Comparison of ENCODE assay signal across 27 cellular contexts in the genomic region with DNA sequence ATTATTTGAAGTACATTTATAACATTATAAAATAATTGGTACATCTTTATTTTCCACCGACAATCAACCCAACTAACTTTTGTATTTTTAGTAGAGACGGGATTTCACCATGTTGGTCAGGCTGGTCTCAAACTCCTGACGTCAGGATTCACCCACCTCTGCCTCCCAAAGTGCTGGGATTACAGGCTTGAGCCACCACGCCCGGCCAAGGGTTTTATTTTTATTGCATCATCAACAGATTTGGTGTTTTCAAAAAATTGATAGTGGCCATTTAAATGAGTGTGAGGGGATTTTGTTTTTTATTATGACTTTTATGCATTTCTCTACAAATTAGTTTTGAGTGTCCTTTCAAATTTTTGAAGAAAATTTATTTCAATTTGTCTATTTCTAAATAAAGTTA.
"Had no signal": no experiment of that assay in that cellular context is flagged by ENCODE, and none has a peak within 500 bp of the region (broad histone marks: within the 10 kb centered on the region; RNA-seq: fewer than 3 reads in every experiment).

No MANE protein-coding gene starts in this region.

- DNase-seq: stimulated activated CD4-positive, alpha-beta T cell treated with anti-CD3 and anti-CD28 coated beads, Interleukin-2, amount 100 ng/mL, for 48 hours; stimulated activated CD4-positive, alpha-beta T cell treated with anti-CD3 and anti-CD28 coated beads, Interleukin-4, amount 100 ng/mL, for 1 hour; stimulated activated CD4-positive, alpha-beta T cell treated with anti-CD3 and anti-CD28 coated beads, Interleukin-4, amount 100 ng/mL, for 24 hours; stimulated activated CD4-positive, alpha-beta T cell treated with anti-CD3 and anti-CD28 coated beads, Interleukin-4, amount 100 ng/mL, for 4 hours; stimulated activated CD8-positive, alpha-beta memory T cell treated with anti-CD3 and anti-CD28 coated beads, Interleukin-4, amount 100 ng/mL, for 48 hours; stimulated activated naive B cell treated with anti-CD40 and anti-IgM and Interleukin-4, amounts not matched to agents 10 μg/mL and 1 μg/mL and 100 μg/mL, for 72 hours; stimulated activated naive CD4-positive, alpha-beta T cell; stimulated activated naive CD4-positive, alpha-beta T cell treated with Interleukin-2 at 50 U/mL for 16 hours; stimulated activated naive CD8-positive, alpha-beta T cell treated with anti-CD3 and anti-CD28 coated beads, Interleukin-15, amount 100 ng/mL, for 72 hours; stimulated activated naive CD8-positive, alpha-beta T cell treated with anti-CD3 and anti-CD28 coated beads, Interleukin-15, Interleukin-2, amounts not matched to agents 100 U/mL and 50 U/mL, for 24 hours; stomach; substantia nigra; testis; thyroid gland; tibial artery; transverse colon; trophoblast cell; upper lobe of left lung; upper lobe of right lung; uterus had no signal

- FAIRE-seq: urothelium cell line had no signal

- H3K4me3 ChIP-seq: stomach, suprapubic skin, testis, thoracic aorta, thyroid gland, tibial artery, tibial nerve, transverse colon, upper lobe of left lung, upper lobe of right lung, uterus, vagina had no signal

- ATAC-seq: stimulated activated effector memory CD8-positive, alpha-beta T cell treated with anti-CD3 and anti-CD28 coated beads, Interleukin-12 subunit alpha, Interleukin-12 subunit beta, amount 100 ng/mL, for 72 hours; stimulated activated memory B cell treated with anti-CD40 and anti-IgM and Interleukin-4, amounts not matched to agents 10 μg/mL and 1 μg/mL and 100 μg/mL, for 72 hours; stimulated activated naive B cell treated with anti-CD40 and anti-IgM and Interleukin-4, amounts not matched to agents 10 μg/mL and 1 μg/mL and 100 μg/mL, for 72 hours; stimulated activated naive CD8-positive, alpha-beta T cell treated with anti-CD3 and anti-CD28 coated beads, Interleukin-15, amount 100 ng/mL, for 72 hours; stimulated activated naive CD8-positive, alpha-beta T cell treated with anti-CD3 and anti-CD28 coated beads, Interleukin-15, Interleukin-2, amounts not matched to agents 100 U/mL and 50 U/mL, for 24 hours; upper lobe of right lung had no signal

- H3K27ac ChIP-seq: stomach, suprapubic skin, testis, thoracic aorta, thyroid gland, tibial artery, tibial nerve, transverse colon, upper lobe of left lung, upper lobe of right lung, uterus, vagina had no signal

- H3K27me3 ChIP-seq: stomach, suprapubic skin, testis, thyroid gland, tibial artery, tibial nerve, transverse colon, upper lobe of left lung, upper lobe of right lung, uterus, vagina had no signal

- H3K36me3 ChIP-seq: thoracic aorta, thyroid gland, transverse colon, upper lobe of right lung, uterus, vagina had no signal

- H3K9me3 ChIP-seq: testis, thoracic aorta, thyroid gland, tibial artery, upper lobe of right lung, uterus, vagina had no signal

- H3K4me1 ChIP-seq: stomach, suprapubic skin, testis, thyroid gland, tibial artery, tibial nerve, transverse colon, upper lobe of left lung, upper lobe of right lung, uterus, vagina had no signal
